In genomic region chr5:158821321-158821720, GRCh38 we compare ENCODE assay signal across 15 cellular contexts.
DNase-seq lines count a peak whose midpoint lies in the region; ATAC-seq and TF ChIP-seq lines count a peak whose summit lies in the region.
"Had no signal": no experiment of that assay in that cellular context is flagged by ENCODE, and none has a peak within 500 bp of the region (broad histone marks: within the 10 kb centered on the region; RNA-seq: fewer than 3 reads in every experiment).

No MANE protein-coding gene starts in this region.

- no peaks in the 10 kb centered on the region for H3K79me2 ChIP-seq in OCI-LY3 (ENCODE audit: low read length)

- H3K4me3 Mint-ChIP-seq in activated CD4-positive, alpha-beta T cell treated with anti-CD3 and anti-CD28 coated beads, Interleukin-2, amount 10 ng/mL, durations not matched to agents 24 days and 14 days, result no peak overlapping the region
- no peak overlapping the region for H3K4me3 Mint-ChIP-seq in activated CD4-positive, alpha-beta T cell treated with anti-CD3 and anti-CD28 coated beads for 36 hours
- H3K4me3 Mint-ChIP-seq in stimulated activated naive B cell treated with anti-CD40 and anti-IgM and Interleukin-4, amounts not matched to agents 10 μg/mL and 1 μg/mL and 100 μg/mL, for 72 hours, result peak overlapping the region; percentile 62 to 67
- H3K4me3 Mint-ChIP-seq: activated CD4-positive, alpha-beta memory T cell treated with anti-CD3 and anti-CD28 coated beads for 36 hours had no signal

- intact Hi-C loops in activated CD4-positive, alpha-beta T cell treated with anti-CD3 and anti-CD28 coated beads, Interleukin-2, amount 10 ng/mL, durations not matched to agents 24 days and 14 days (cut with micrococcal nuclease), result loop anchor here (5.0 kb wide), 1 partner anchor 281 kb away; no protein-coding TSS in a partner anchor
- intact Hi-C loops in activated CD4-positive, alpha-beta T cell treated with anti-CD3 and anti-CD28 coated beads for 36 hours (cut with DNase I, micrococcal nuclease), result loop anchor here (2.0 to 5.0 kb wide), 4 partner anchors 53 to 636 kb away; no protein-coding TSS in a partner anchor
- intact Hi-C loops in dorsolateral prefrontal cortex (cut with DNase I) (no loop called here), aorta (cut with DNase I) (no loop called here)

- CTCF ChIA-PET in activated CD4-positive, alpha-beta T cell treated with anti-CD3 and anti-CD28 coated beads for 36 hours (lab: Charles Lee), result interaction anchor here (0.9 kb wide), 1 partner anchor 19 kb away, joined by 3 read pairs; no protein-coding TSS in a partner anchor

- H3K4me1 ChIP-seq in OCI-LY3 (ENCODE audit: low read length) (peaks cover 32% of the 10 kb centered on the region), aorta (ENCODE audit: control insufficient read depth in 1 of 2, insufficient read depth in 2 of 2, low read length in 2 of 2) (peaks cover 0 to 1% of the 10 kb centered on the region in 2 donors)
- H3K4me1 ChIP-seq: thyroid gland had no signal

- H4K20me1 ChIP-seq in OCI-LY3 (ENCODE audit: insufficient read depth, low read length), result no peaks in the 10 kb centered on the region

- H3K27ac Mint-ChIP-seq in activated CD4-positive, alpha-beta T cell treated with anti-CD3 and anti-CD28 coated beads, Interleukin-2, amount 10 ng/mL, durations not matched to agents 24 days and 14 days, result peak overlapping the region; percentile 39
- no peak overlapping the region for H3K27ac Mint-ChIP-seq in activated CD4-positive, alpha-beta T cell treated with anti-CD3 and anti-CD28 coated beads for 36 hours
- H3K27ac Mint-ChIP-seq in stimulated activated naive B cell treated with anti-CD40 and anti-IgM and Interleukin-4, amounts not matched to agents 10 μg/mL and 1 μg/mL and 100 μg/mL, for 72 hours, result peak overlapping the region; percentile 89
- H3K27ac Mint-ChIP-seq: activated CD4-positive, alpha-beta memory T cell treated with anti-CD3 and anti-CD28 coated beads for 36 hours had no signal

- H3K27me3 ChIP-seq in OCI-LY3 (ENCODE audit: low read depth, low read length) (no peaks in the 10 kb centered on the region), dorsolateral prefrontal cortex (peaks cover 0 to 13% (median 0%) of the 10 kb centered on the region in 45 donors), aorta (ENCODE audit: control insufficient read depth in 1 of 2, insufficient read depth in 2 of 2, low read length in 1 of 2) (no peaks in the 10 kb centered on the region)
- H3K27me3 ChIP-seq: thyroid gland had no signal

- H3K36me3 Mint-ChIP-seq in activated CD4-positive, alpha-beta T cell treated with anti-CD3 and anti-CD28 coated beads, Interleukin-2, amount 10 ng/mL, durations not matched to agents 24 days and 14 days (ENCODE audit: low read depth), result peaks cover 8% of the 10 kb centered on the region
- peaks cover 3% of the 10 kb centered on the region for H3K36me3 Mint-ChIP-seq in activated CD4-positive, alpha-beta T cell treated with anti-CD3 and anti-CD28 coated beads for 36 hours (ENCODE audit: low read depth)
- peaks cover 32 to 58% of the 10 kb centered on the region in 2 donors for H3K36me3 Mint-ChIP-seq in stimulated activated naive B cell treated with anti-CD40 and anti-IgM and Interleukin-4, amounts not matched to agents 10 μg/mL and 1 μg/mL and 100 μg/mL, for 72 hours

- H3K36me3 ChIP-seq in OCI-LY3 (replicated peaks; ENCODE audit: low read depth, low read length) (peaks cover 3% of the 10 kb centered on the region), aorta (ENCODE audit: control insufficient read depth in 1 of 2, insufficient read depth in 2 of 2, low read length in 1 of 2) (no peaks in the 10 kb centered on the region)
- H3K36me3 ChIP-seq: thyroid gland had no signal

- H3K27ac ChIP-seq in OCI-LY3 (ENCODE audit: low read length), result no peak overlapping the region
- H3K27ac ChIP-seq in dorsolateral prefrontal cortex, result no peak overlapping the region
- no peak overlapping the region for H3K27ac ChIP-seq in aorta (ENCODE audit: low read depth in 1 of 2, low read length in 2 of 2)
- H3K27ac ChIP-seq: thyroid gland had no signal

- peaks cover 35% of the 10 kb centered on the region for H3K4me1 Mint-ChIP-seq in activated CD4-positive, alpha-beta T cell treated with anti-CD3 and anti-CD28 coated beads, Interleukin-2, amount 10 ng/mL, durations not matched to agents 24 days and 14 days
- H3K4me1 Mint-ChIP-seq in activated CD4-positive, alpha-beta T cell treated with anti-CD3 and anti-CD28 coated beads for 36 hours, result peaks cover 25% of the 10 kb centered on the region
- peaks cover 70 to 95% of the 10 kb centered on the region in 2 donors for H3K4me1 Mint-ChIP-seq in stimulated activated naive B cell treated with anti-CD40 and anti-IgM and Interleukin-4, amounts not matched to agents 10 μg/mL and 1 μg/mL and 100 μg/mL, for 72 hours

- DNase-seq in activated CD4-positive, alpha-beta T cell treated with anti-CD3 and anti-CD28 coated beads, Interleukin-2, amount 10 ng/mL, durations not matched to agents 24 days and 14 days, result no peak
- DNase-seq in activated CD4-positive, alpha-beta T cell treated with anti-CD3 and anti-CD28 coated beads for 36 hours, result no peak
- no peak for DNase-seq in stimulated activated naive B cell treated with anti-CD40 and anti-IgM and Interleukin-4, amounts not matched to agents 10 μg/mL and 1 μg/mL and 100 μg/mL, for 72 hours
- DNase-seq in dorsolateral prefrontal cortex, result no peak
- no peak for DNase-seq in NCI-H2029 treated with DMSO at 0.1 percent for 48 hours (lab: John Stamatoyannopoulos, UW)
- DNase-seq in aorta, result no peak
- DNase-seq: activated CD4-positive, alpha-beta memory T cell treated with anti-CD3 and anti-CD28 coated beads for 36 hours; IMR-90; NCI-H1105; NCI-H510A treated with DMSO at 0.1 percent for 48 hours; posterior cingulate gyrus; thyroid gland had no signal

- WGBS in aorta, 2 donors, result 71 to 76% methylated on average over 1 of the region's 1 CpG

- POLR2A ChIA-PET in activated CD4-positive, alpha-beta T cell treated with anti-CD3 and anti-CD28 coated beads for 36 hours (lab: Charles Lee), result no interaction called here

- no peak for ATAC-seq in activated CD4-positive, alpha-beta T cell treated with anti-CD3 and anti-CD28 coated beads for 36 hours
- ATAC-seq in GM21737 (IDR thresholded peaks at IDR 0.05; ENCODE audit: unreplicated experiment) (peak; percentile 24), aorta (ENCODE audit: low FRiP score) (no peak)
- ATAC-seq in stimulated activated naive B cell treated with anti-CD40 and anti-IgM and Interleukin-4, amounts not matched to agents 10 μg/mL and 1 μg/mL and 100 μg/mL, for 72 hours (replicated peaks), result no peak
- ATAC-seq: HCT116 had no signal

- H3K27me3 Mint-ChIP-seq in activated CD4-positive, alpha-beta T cell treated with anti-CD3 and anti-CD28 coated beads, Interleukin-2, amount 10 ng/mL, durations not matched to agents 24 days and 14 days, result no peaks in the 10 kb centered on the region
- H3K27me3 Mint-ChIP-seq in activated CD4-positive, alpha-beta T cell treated with anti-CD3 and anti-CD28 coated beads for 36 hours, result peaks cover 10% of the 10 kb centered on the region
- H3K27me3 Mint-ChIP-seq in stimulated activated naive B cell treated with anti-CD40 and anti-IgM and Interleukin-4, amounts not matched to agents 10 μg/mL and 1 μg/mL and 100 μg/mL, for 72 hours, result no peaks in the 10 kb centered on the region

- H3K9me3 ChIP-seq in OCI-LY3 (ENCODE audit: insufficient read depth, low read length) (no peaks in the 10 kb centered on the region), aorta (ENCODE audit: control insufficient read depth, low read length) (no peaks in the 10 kb centered on the region)
- H3K9me3 ChIP-seq: thyroid gland had no signal

- H3K4me2 ChIP-seq in OCI-LY3 (ENCODE audit: low read length), result peak overlapping the region; percentile 59

- no peak overlapping the region for H3K9ac ChIP-seq in OCI-LY3 (ENCODE audit: low read length)

- peaks cover 29% of the 10 kb centered on the region for H3K9me3 Mint-ChIP-seq in activated CD4-positive, alpha-beta T cell treated with anti-CD3 and anti-CD28 coated beads, Interleukin-2, amount 10 ng/mL, durations not matched to agents 24 days and 14 days
- H3K9me3 Mint-ChIP-seq in activated CD4-positive, alpha-beta T cell treated with anti-CD3 and anti-CD28 coated beads for 36 hours (ENCODE audit: low read depth), result peaks cover 7% of the 10 kb centered on the region
- peaks cover 6 to 13% of the 10 kb centered on the region in 2 donors for H3K9me3 Mint-ChIP-seq in stimulated activated naive B cell treated with anti-CD40 and anti-IgM and Interleukin-4, amounts not matched to agents 10 μg/mL and 1 μg/mL and 100 μg/mL, for 72 hours

- no peak for TF ChIP-seq CTCF in OCI-LY3 (IDR thresholded peaks at IDR 0.05; ENCODE audit: low read depth, low read length)
- no peak for TF ChIP-seq CTCF in dorsolateral prefrontal cortex (IDR thresholded peaks at IDR 0.05 in 54 of 56, conservative IDR thresholded peaks at IDR 0.05 in 2 of 56; ENCODE audit: low read depth in 1 of 56, partially characterized antibody in 56 of 56)

- H2AFZ ChIP-seq in OCI-LY3 (ENCODE audit: low read depth, low read length), result no peak overlapping the region

- H3K4me3 ChIP-seq in OCI-LY3 (ENCODE audit: low read length) (no peak overlapping the region), dorsolateral prefrontal cortex (no peak overlapping the region), aorta (ENCODE audit: low read length in 2 of 2) (no peak overlapping the region)
- H3K4me3 ChIP-seq: thyroid gland had no signal

Comparison
In these comparisons a context has a peak if more than half of its experiments do, and no peak if none do; other contexts are left out.
1. H3K4me3 Mint-ChIP-seq: peak in stimulated activated naive B cell treated with anti-CD40 and anti-IgM and Interleukin-4, amounts not matched to agents 10 μg/mL and 1 μg/mL and 100 μg/mL, for 72 hours (2 of 2); none in activated CD4-positive, alpha-beta T cell treated with anti-CD3 and anti-CD28 coated beads, Interleukin-2, amount 10 ng/mL, durations not matched to agents 24 days and 14 days (single experiment) and activated CD4-positive, alpha-beta T cell treated with anti-CD3 and anti-CD28 coated beads for 36 hours (single experiment).
2. intact Hi-C loops: an anchor here in activated CD4-positive, alpha-beta T cell treated with anti-CD3 and anti-CD28 coated beads, Interleukin-2, amount 10 ng/mL, durations not matched to agents 24 days and 14 days (5.0 kb wide) and activated CD4-positive, alpha-beta T cell treated with anti-CD3 and anti-CD28 coated beads for 36 hours (2.0 to 5.0 kb wide); none called in dorsolateral prefrontal cortex and aorta.